Comparison of ENCODE assay signal across 29 cellular contexts in the genomic region with DNA sequence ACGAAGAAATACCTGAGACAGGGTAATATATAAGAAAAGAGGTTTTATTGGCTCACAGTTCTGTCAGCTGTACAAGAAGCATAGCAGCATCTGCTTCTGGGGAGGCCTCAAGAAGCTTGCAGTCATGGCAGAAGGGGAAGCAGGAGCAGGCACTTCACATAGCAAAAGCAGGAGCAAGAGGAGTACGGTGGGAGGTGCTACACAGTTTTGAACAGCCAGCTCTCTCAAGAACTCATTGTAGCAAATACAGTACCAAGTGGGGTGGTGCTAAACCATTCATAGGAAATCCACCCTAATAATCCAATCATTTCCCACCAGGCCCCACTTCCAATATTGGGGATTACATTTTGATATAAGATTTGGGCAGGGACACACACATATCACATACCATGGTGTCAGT.
"Had no signal": no experiment of that assay in that cellular context is flagged by ENCODE, and none has a peak within 500 bp of the region (broad histone marks: within the 10 kb centered on the region; RNA-seq: fewer than 3 reads in every experiment).

No MANE protein-coding gene starts in this region.

- DNase-seq: activated CD4-positive, alpha-beta memory T cell treated with anti-CD3 and anti-CD28 coated beads, Interleukin-2, amount 10 ng/mL, durations not matched to agents 7 days and 5 days; activated CD4-positive, alpha-beta T cell treated with anti-CD3 and anti-CD28 coated beads for 1 hour; activated CD4-positive, alpha-beta T cell treated with anti-CD3 and anti-CD28 coated beads for 36 hours; activated CD4-positive, alpha-beta T cell treated with anti-CD3 and anti-CD28 coated beads for 48 hours; activated CD4-positive, alpha-beta T cell treated with anti-CD3 and anti-CD28 coated beads, Interleukin-2, amount 10 ng/mL, durations not matched to agents 7 days and 5 days; activated CD4-positive, alpha-beta T cell treated with anti-CD3 and anti-CD28 coated beads, Interleukin-2, amount 50 U/mL, for 48 hours; activated CD4-positive, CD25-positive, alpha-beta regulatory T cell; activated CD8-positive, alpha-beta memory T cell treated with anti-CD3 and anti-CD28 coated beads for 24 hours; activated CD8-positive, alpha-beta memory T cell treated with anti-CD3 and anti-CD28 coated beads, Interleukin-2, amount 10 ng/mL, durations not matched to agents 7 days and 5 days; activated CD8-positive, alpha-beta memory T cell treated with anti-CD3 and anti-CD28 coated beads, Interleukin-2, amount 50 U/mL, for 48 hours; activated CD8-positive, alpha-beta T cell treated with anti-CD3 and anti-CD28 coated beads, Interleukin-2, amount 10 ng/mL, durations not matched to agents 7 days and 5 days; activated effector memory CD4-positive, alpha-beta T cell treated with Interleukin-2 at 50 U/mL for 16 hours; activated gamma-delta T cell; activated naive CD4-positive, alpha-beta T cell treated with anti-CD3 and anti-CD28 coated beads, Interleukin-2, amount 10 ng/mL, durations not matched to agents 7 days and 5 days; activated naive CD4-positive, alpha-beta T cell treated with Interleukin-2 at 50 U/mL for 16 hours; activated naive CD8-positive, alpha-beta T cell treated with anti-CD3 and anti-CD28 coated beads, Interleukin-2, amount 10 ng/mL, durations not matched to agents 7 days and 5 days; activated naive CD8-positive, alpha-beta T cell treated with anti-CD3 and anti-CD28 coated beads, Interleukin-2, amount 50 U/mL, for 24 hours; activated T-cell treated with anti-CD3 and anti-CD28 coated beads, Interleukin-2, amount 50 U/mL, for 24 hours; activated T-cell treated with anti-CD3 and anti-CD28 coated beads, Interleukin-2, amount 50 U/mL, for 48 hours; amygdala; anterior cingulate cortex; brain microvascular endothelial cell; central memory CD4-positive, alpha-beta T cell; T-helper 1 cell; T-helper 2 cell; T-helper 9 cell; WERI-Rb-1 had no signal

- H3K36me3 ChIP-seq: brain microvascular endothelial cell, breast epithelium, WERI-Rb-1 had no signal

- H3K4me1 ChIP-seq: ascending aorta, breast epithelium had no signal

- H3K27me3 ChIP-seq: ascending aorta, brain microvascular endothelial cell, breast epithelium had no signal

- H3K27ac ChIP-seq: ascending aorta, brain microvascular endothelial cell, breast epithelium, WERI-Rb-1 had no signal

- H3K4me3 ChIP-seq: ascending aorta, breast epithelium had no signal

- H3K9me3 ChIP-seq: ascending aorta, breast epithelium had no signal
